ENCODE assay signal across 23 cellular contexts in genomic region chr3:159667261-159667660, GRCh38.
"Had no signal": no experiment of that assay in that cellular context is flagged by ENCODE, and none has a peak within 500 bp of the region (broad histone marks: within the 10 kb centered on the region; RNA-seq: fewer than 3 reads in every experiment).

No MANE protein-coding gene starts in this region.

- H3K9me3 ChIP-seq: thyroid gland, uterus had no signal

- H3K27ac ChIP-seq: foreskin keratinocyte, spleen, thyroid gland, uterus had no signal

- H3K27me3 Mint-ChIP-seq: activated B cell treated with CpG ODN at 0.5 μM for 24 hours; activated CD4-positive, alpha-beta memory T cell treated with anti-CD3 and anti-CD28 coated beads for 36 hours; activated CD8-positive, alpha-beta memory T cell treated with anti-CD3 and anti-CD28 coated beads, Interleukin-2, amount 10 ng/mL, durations not matched to agents 7 days and 5 days; activated naive CD8-positive, alpha-beta T cell treated with anti-CD3 and anti-CD28 coated beads for 36 hours; brain; effector memory CD8-positive, alpha-beta T cell had no signal

- H3K36me3 ChIP-seq: heart left ventricle, spleen, thyroid gland, uterus had no signal

- H3K36me3 Mint-ChIP-seq: activated CD4-positive, alpha-beta memory T cell treated with anti-CD3 and anti-CD28 coated beads for 36 hours; activated CD8-positive, alpha-beta memory T cell treated with anti-CD3 and anti-CD28 coated beads, Interleukin-2, amount 10 ng/mL, durations not matched to agents 7 days and 5 days; activated naive CD8-positive, alpha-beta T cell treated with anti-CD3 and anti-CD28 coated beads for 36 hours; brain; immature natural killer cell; natural killer cell had no signal

- H3K4me3 Mint-ChIP-seq: activated B cell treated with CpG ODN at 0.5 μM for 24 hours; activated CD4-positive, alpha-beta memory T cell treated with anti-CD3 and anti-CD28 coated beads for 36 hours; activated CD8-positive, alpha-beta memory T cell treated with anti-CD3 and anti-CD28 coated beads, Interleukin-2, amount 10 ng/mL, durations not matched to agents 7 days and 5 days; activated naive CD8-positive, alpha-beta T cell treated with anti-CD3 and anti-CD28 coated beads for 36 hours; brain; effector memory CD8-positive, alpha-beta T cell; immature natural killer cell; natural killer cell had no signal

- H3K4me3 ChIP-seq: heart left ventricle, spleen, thyroid gland, uterus had no signal

- H3K4me1 Mint-ChIP-seq: activated B cell treated with CpG ODN at 0.5 μM for 24 hours; activated CD8-positive, alpha-beta memory T cell treated with anti-CD3 and anti-CD28 coated beads, Interleukin-2, amount 10 ng/mL, durations not matched to agents 7 days and 5 days; activated naive CD8-positive, alpha-beta T cell treated with anti-CD3 and anti-CD28 coated beads for 36 hours; immature natural killer cell; natural killer cell had no signal

- FAIRE-seq: TTC549 had no signal

- H3K27ac Mint-ChIP-seq: activated B cell treated with CpG ODN at 0.5 μM for 24 hours; activated CD4-positive, alpha-beta memory T cell treated with anti-CD3 and anti-CD28 coated beads for 36 hours; activated CD8-positive, alpha-beta memory T cell treated with anti-CD3 and anti-CD28 coated beads, Interleukin-2, amount 10 ng/mL, durations not matched to agents 7 days and 5 days; activated naive CD8-positive, alpha-beta T cell treated with anti-CD3 and anti-CD28 coated beads for 36 hours; brain; effector memory CD8-positive, alpha-beta T cell; immature natural killer cell; natural killer cell had no signal

- DNase-seq: activated B cell treated with CpG ODN at 0.5 μM for 24 hours; activated CD4-positive, alpha-beta memory T cell treated with anti-CD3 and anti-CD28 coated beads for 36 hours; activated CD4-positive, alpha-beta T cell treated with anti-CD3 and anti-CD28 coated beads for 4 hours; activated CD8-positive, alpha-beta memory T cell treated with anti-CD3 and anti-CD28 coated beads, Interleukin-2, amount 10 ng/mL, durations not matched to agents 7 days and 5 days; activated naive CD8-positive, alpha-beta T cell treated with anti-CD3 and anti-CD28 coated beads for 36 hours; amniotic stem cell; caudate nucleus; effector memory CD8-positive, alpha-beta T cell; immature natural killer cell; left cardiac atrium; natural killer cell; occipital lobe; posterior cingulate gyrus; retina; spleen; stimulated activated CD4-positive, alpha-beta T cell treated with anti-CD3 and anti-CD28 coated beads, Interleukin-1b, Interleukin-23, amount 100 ng/mL, for 48 hours; stimulated activated naive CD4-positive, alpha-beta T cell treated with Interleukin-2 at 50 U/mL for 16 hours; thyroid gland; uterus had no signal

- H3K4me1 ChIP-seq: foreskin keratinocyte, spleen, thyroid gland, uterus had no signal

- H3K27me3 ChIP-seq: foreskin keratinocyte, heart left ventricle, spleen, thyroid gland, uterus had no signal
